ENCODE assay signal across 8 cellular contexts in the genomic region with DNA sequence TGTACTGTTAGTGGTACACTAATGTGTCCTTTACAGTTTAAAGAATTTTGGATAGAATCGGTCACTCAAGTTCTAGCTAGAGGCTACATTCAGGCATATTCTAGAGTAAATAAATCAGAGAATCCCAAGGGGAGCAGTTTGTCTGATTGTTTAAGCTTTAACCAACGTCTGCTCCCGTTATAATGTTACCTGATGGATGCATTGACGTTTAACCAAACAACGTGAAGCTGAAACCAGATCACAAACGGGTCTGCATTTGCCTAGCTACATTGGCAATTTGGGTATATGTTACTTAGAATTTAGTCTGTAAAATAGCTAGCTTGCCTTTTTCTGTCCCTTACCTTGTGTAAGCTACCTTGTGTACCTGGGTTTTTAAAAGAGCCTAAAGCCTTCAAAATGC.
DNase-seq lines count a peak whose midpoint lies in the region; ATAC-seq and TF ChIP-seq lines count a peak whose summit lies in the region.

No MANE protein-coding gene starts in this region.

- H3K9me3 ChIP-seq in duodenal mucosa (ENCODE audit: control insufficient read depth in 1 of 2, low read length in 2 of 2) = no peaks in the 10 kb centered on the region
- H3K9me3 ChIP-seq in parathyroid adenoma (ENCODE audit: control insufficient read depth, low read length) = no peaks in the 10 kb centered on the region

- DNase-seq in NB4 (ENCODE audit: low read depth) = peak; percentile 22
- DNase-seq in globus pallidus (ENCODE audit: low spot score) = no peak
- no peak for DNase-seq in pons (ENCODE audit: low spot score)

- no peak for TF ChIP-seq POLR2A in NB4 (IDR thresholded peaks at IDR 0.05; ENCODE audit: extremely low read depth, insufficient read length)

- peak overlapping the region; percentile 88 to 98 for H3K9ac ChIP-seq in duodenal mucosa (ENCODE audit: low read depth in 1 of 2, low read length in 2 of 2)
- H3K9ac ChIP-seq in parathyroid adenoma = no peak overlapping the region

- H3K36me3 ChIP-seq in duodenal mucosa (ENCODE audit: control insufficient read depth in 1 of 2, insufficient read depth in 2 of 2, low read length in 2 of 2) (no peaks in the 10 kb centered on the region), parathyroid adenoma (ENCODE audit: control insufficient read depth, insufficient read depth, low read length) (no peaks in the 10 kb centered on the region)

- H3K79me2 ChIP-seq in parathyroid adenoma = peaks cover 11% of the 10 kb centered on the region

- H3K27me3 ChIP-seq in duodenal mucosa (ENCODE audit: control insufficient read depth in 1 of 2, insufficient read depth in 2 of 2, low read length in 2 of 2) = no peaks in the 10 kb centered on the region
- no peaks in the 10 kb centered on the region for H3K27me3 ChIP-seq in parathyroid adenoma (ENCODE audit: control insufficient read depth, insufficient read depth, low read length)

- H3K27ac ChIP-seq in duodenal mucosa (ENCODE audit: low read depth, low read length) (no peak overlapping the region), parathyroid adenoma (no peak overlapping the region)

- peak overlapping the region; percentile 88 for H2AFZ ChIP-seq in parathyroid adenoma

- TF ChIP-seq CTCF in NB4 (IDR thresholded peaks at IDR 0.05; ENCODE audit: low read depth, low read length) (no peak), parathyroid adenoma (IDR thresholded peaks at IDR 0.05) (no peak)

- ATAC-seq in GM18909 (IDR thresholded peaks at IDR 0.05; ENCODE audit: poor library complexity, unreplicated experiment) (no peak), GM19035 (IDR thresholded peaks at IDR 0.05; ENCODE audit: unreplicated experiment) (no peak)

- peak overlapping the region; percentile 79 for H3K4me2 ChIP-seq in parathyroid adenoma (ENCODE audit: low read length)

- H3K4me3 ChIP-seq in GM08714 (ENCODE audit: low read length) (peak overlapping the region; percentile 89), NB4 (ENCODE audit: low read depth, low read length) (peak overlapping the region; percentile 83), duodenal mucosa (ENCODE audit: low read depth in 1 of 2, low read length in 2 of 2) (peak overlapping the region; percentile 79 to 89), parathyroid adenoma (ENCODE audit: low read depth, low read length) (peak overlapping the region; percentile 60)

- H3K4me1 ChIP-seq in duodenal mucosa (ENCODE audit: control insufficient read depth in 1 of 2, insufficient read depth in 2 of 2, low read length in 2 of 2) (peaks cover 5 to 9% of the 10 kb centered on the region in 2 donors), parathyroid adenoma (no peaks in the 10 kb centered on the region)
